Comparison of ENCODE assay signal across 19 cellular contexts in genomic region chr3:141170678-141171295, GRCh38.
DNase-seq lines count a peak whose midpoint lies in the region; ATAC-seq and TF ChIP-seq lines count a peak whose summit lies in the region.
"Had no signal": no experiment of that assay in that cellular context is flagged by ENCODE, and none has a peak within 500 bp of the region (broad histone marks: within the 10 kb centered on the region; RNA-seq: fewer than 3 reads in every experiment).

No MANE protein-coding gene starts in this region.

- H3K27me3 ChIP-seq in mesenchymal stem cell (ENCODE audit: control insufficient read depth in 1 of 2, insufficient read depth in 1 of 2, low read length in 2 of 2): peaks cover 0 to 4% of the 10 kb centered on the region in 2 experiments
- H3K27me3 ChIP-seq: BE2C; BLaER1 treated with 17β-estradiol and CSF1 and Interleukin-3, amounts not matched to agents 10 nM and 100 nM had no signal

- WGBS in mesenchymal stem cell: 48% methylated on average over 4 of the region's 4 CpGs

- no peak overlapping the region for H3K4ac ChIP-seq in mesenchymal stem cell (ENCODE audit: low read depth in 1 of 2, low read length in 2 of 2)

- H3K4me1 ChIP-seq in mesenchymal stem cell (ENCODE audit: control insufficient read depth, insufficient read depth, low read depth, low read length): no peaks in the 10 kb centered on the region
- H3K4me1 ChIP-seq: BLaER1 treated with 17β-estradiol and CSF1 and Interleukin-3, amounts not matched to agents 10 nM and 100 nM had no signal

- no peak overlapping the region for H4K91ac ChIP-seq in mesenchymal stem cell (ENCODE audit: low read length)

- H3K18ac ChIP-seq in mesenchymal stem cell (ENCODE audit: low read depth in 1 of 2, low read length in 2 of 2): no peak overlapping the region

- H2BK15ac ChIP-seq in mesenchymal stem cell (ENCODE audit: low read depth, poor library complexity, severe bottlenecking): no peak overlapping the region

- no peak overlapping the region for H2BK12ac ChIP-seq in mesenchymal stem cell (ENCODE audit: low read length in 2 of 2)

- no peak for ATAC-seq in HG03025 (IDR thresholded peaks at IDR 0.05; ENCODE audit: low FRiP score, unreplicated experiment)

- no peak overlapping the region for H3K23ac ChIP-seq in mesenchymal stem cell (ENCODE audit: low read length in 2 of 2)

- no peak overlapping the region for H3K27ac ChIP-seq in mesenchymal stem cell (ENCODE audit: low read length, poor library complexity, severe bottlenecking)
- H3K27ac ChIP-seq: 22Rv1; BLaER1 treated with 17β-estradiol and CSF1 and Interleukin-3, amounts not matched to agents 10 nM and 100 nM; GM23248 had no signal

- no peak for TF ChIP-seq CTCF in fibroblast of villous mesenchyme (IDR thresholded peaks at IDR 0.05; ENCODE audit: insufficient read depth, low read depth, low read length)

- no peak overlapping the region for H2AFZ ChIP-seq in mesenchymal stem cell (ENCODE audit: low read depth, low read length)
- H2AFZ ChIP-seq: GM23248 had no signal

- H3K9me3 ChIP-seq in mesenchymal stem cell (ENCODE audit: control insufficient read depth, low read length): peaks cover 6% of the 10 kb centered on the region
- H3K9me3 ChIP-seq: BE2C had no signal

- no peaks in the 10 kb centered on the region for H3K79me1 ChIP-seq in mesenchymal stem cell (replicated peaks; ENCODE audit: low read length, poor library complexity, severe bottlenecking)

- H3K4me3 ChIP-seq in fibroblast of villous mesenchyme (ENCODE audit: low read depth, low read length) (no peak overlapping the region), mesenchymal stem cell (ENCODE audit: insufficient read depth in 1 of 2, low read depth in 1 of 2, low read length in 2 of 2) (no peak overlapping the region)
- H3K4me3 ChIP-seq: BLaER1 treated with 17β-estradiol and CSF1 and Interleukin-3, amounts not matched to agents 10 nM and 100 nM; GM23248 had no signal

- DNase-seq in DMS53 (lab: John Stamatoyannopoulos, UW) (peak; percentile 4), DMS53 treated with DMSO at 0.1 percent for 48 hours (lab: John Stamatoyannopoulos, UW; ENCODE audit: unreplicated experiment) (no peak), fibroblast of villous mesenchyme (ENCODE audit: low read depth) (peak; percentile 36), mesenchymal stem cell (peak; percentile 60), NCI-H1436 treated with DMSO at 0.1 percent for 48 hours (lab: John Stamatoyannopoulos, UW) (no peak), GM19238 (ENCODE audit: insufficient read length, low spot score) (no peak)
- DNase-seq: AML-193; BE2C; CD4-positive, alpha-beta T cell; CD8-positive, alpha-beta memory T cell; DMS79; EL; GF-D8; GM23248; H7; HCEC 1CT had no signal

- H4K8ac ChIP-seq in mesenchymal stem cell (ENCODE audit: low read length): no peak overlapping the region

- H3K14ac ChIP-seq in mesenchymal stem cell (ENCODE audit: low read length in 2 of 2): no peak overlapping the region

- H3K36me3 ChIP-seq in mesenchymal stem cell (ENCODE audit: control insufficient read depth in 1 of 2, insufficient read depth in 2 of 2, low read depth in 1 of 2, low read length in 2 of 2): no peaks in the 10 kb centered on the region
- H3K36me3 ChIP-seq: BLaER1 treated with 17β-estradiol and CSF1 and Interleukin-3, amounts not matched to agents 10 nM and 100 nM had no signal

- no peak overlapping the region for H2BK5ac ChIP-seq in mesenchymal stem cell (ENCODE audit: low read depth, low read length, poor library complexity, severe bottlenecking)

- no peak overlapping the region for H2AK5ac ChIP-seq in mesenchymal stem cell (ENCODE audit: low read length, severe bottlenecking)

- no peak overlapping the region for H3K9ac ChIP-seq in mesenchymal stem cell (ENCODE audit: low read length)
- H3K9ac ChIP-seq: BLaER1 treated with 17β-estradiol and CSF1 and Interleukin-3, amounts not matched to agents 10 nM and 100 nM; GM23248 had no signal

- H2BK120ac ChIP-seq in mesenchymal stem cell (ENCODE audit: low read depth, low read length): no peak overlapping the region

- H3K4me2 ChIP-seq in mesenchymal stem cell (ENCODE audit: low read length, poor library complexity, severe bottlenecking): no peak overlapping the region
- H3K4me2 ChIP-seq: BLaER1 treated with 17β-estradiol and CSF1 and Interleukin-3, amounts not matched to agents 10 nM and 100 nM had no signal

Comparison
In these comparisons a context has a peak if more than half of its experiments do, and no peak if none do; other contexts are left out.
1. DNase-seq: peak in DMS53 (single experiment), fibroblast of villous mesenchyme (single experiment) and mesenchymal stem cell (single experiment); none in DMS53 treated with DMSO at 0.1 percent for 48 hours (single experiment), NCI-H1436 treated with DMSO at 0.1 percent for 48 hours (single experiment) and GM19238 (single experiment).